In genomic region chr13:95627590-95627989, GRCh38 we compare ENCODE assay signal across 1 cellular context.
TF ChIP-seq lines count a peak whose summit lies in the region.

No MANE protein-coding gene starts in this region.

TF ChIP-seq in SK-N-SH, 30 proteins besides CTCF, POLR2A, EP300 and RAD21:
- TF ChIP-seq POLR2AphosphoS5 (IDR thresholded peaks at IDR 0.05; ENCODE audit: low read depth, low read length) (no peak), MEF2A (IDR thresholded peaks at IDR 0.05; ENCODE audit: borderline replicate concordance, low read depth) (no peak), PBX3 (IDR thresholded peaks at IDR 0.05) (no peak), GABPA (IDR thresholded peaks at IDR 0.05; ENCODE audit: low read depth) (no peak), USF1 (IDR thresholded peaks at IDR 0.05; ENCODE audit: borderline replicate concordance, low read depth) (no peak), FOSL2 (IDR thresholded peaks at IDR 0.05; ENCODE audit: borderline replicate concordance, low read depth) (peak; percentile 6; the same call in 1 of the 2 replicates), MAX (IDR thresholded peaks at IDR 0.05; ENCODE audit: low read depth) (no peak), REST (IDR thresholded peaks at IDR 0.05; ENCODE audit: low read depth, low read length) (no peak), NRF1 (IDR thresholded peaks at IDR 0.05; ENCODE audit: low read depth, low read length) (no peak), TCF12 (IDR thresholded peaks at IDR 0.05) (peak; percentile 38), TEAD4 (IDR thresholded peaks at IDR 0.05; ENCODE audit: borderline replicate concordance, insufficient read depth) (no peak), NFIC (IDR thresholded peaks at IDR 0.05; ENCODE audit: borderline replicate concordance) (no peak), IRF3 (IDR thresholded peaks at IDR 0.05; ENCODE audit: low read depth, low read length) (no peak), EZH2phosphoT487 (IDR thresholded peaks at IDR 0.05; ENCODE audit: borderline replicate concordance, low read depth) (no peak), SMC3 (IDR thresholded peaks at IDR 0.05; ENCODE audit: low read depth, low read length) (no peak), ZBTB33 (IDR thresholded peaks at IDR 0.05; ENCODE audit: borderline replicate concordance, low read depth) (no peak), FOXM1 (IDR thresholded peaks at IDR 0.05; ENCODE audit: low read depth) (no peak)
